8 cellular contexts compared by ENCODE assay signal in genomic region chr19:42081584-42082258, GRCh38. TPM values are rescaled to one million over a fixed set of nuclear protein-coding genes. Genes with fewer than 3 reads are reported as not detected.
DNase-seq lines count a peak whose midpoint lies in the region; ATAC-seq and TF ChIP-seq lines count a peak whose summit lies in the region.

No MANE protein-coding gene starts in this region.

- H3K9me3 ChIP-seq in RWPE2 (ENCODE audit: severe bottlenecking): no peaks in the 10 kb centered on the region

- peaks cover 2% of the 10 kb centered on the region for H3K4me1 ChIP-seq in RWPE2 (ENCODE audit: insufficient read depth, poor library complexity, severe bottlenecking)

- no peak overlapping the region for H3K27ac ChIP-seq in RWPE2 (ENCODE audit: poor library complexity, severe bottlenecking)

- TF ChIP-seq CTCF in BJ (IDR thresholded peaks at IDR 0.05; ENCODE audit: insufficient read depth, low read depth, low read length): peak; percentile 76
- peak; percentile 62 for TF ChIP-seq CTCF in GM13977 (IDR thresholded peaks at IDR 0.05; ENCODE audit: extremely low read depth, insufficient read depth, missing control alignments)
- TF ChIP-seq CTCF in RWPE2 (IDR thresholded peaks at IDR 0.05; ENCODE audit: poor library complexity, severe bottlenecking): peak; percentile 54
- peak; percentile 71 for TF ChIP-seq CTCF in epithelial cell of esophagus (IDR thresholded peaks at IDR 0.05; ENCODE audit: insufficient read depth, low read depth, low read length, missing control alignments)

- DNase-seq in BJ (ENCODE audit: low read depth) (no peak), GM13977 (ENCODE audit: low spot score) (no peak), RWPE2 (ENCODE audit: low spot score) (no peak), epithelial cell of esophagus (ENCODE audit: low read depth) (peak; percentile 56), pulmonary artery endothelial cell (ENCODE audit: low read depth, low spot score) (peak; percentile 36), LoVo (ENCODE audit: low spot score) (no peak), NCI-H2081 treated with DMSO at 0.1 percent for 48 hours (lab: John Stamatoyannopoulos, UW) (no peak)

- ATAC-seq in RWPE2 (ENCODE audit: low read depth): peak; percentile 72
- ATAC-seq in HG03460 (IDR thresholded peaks at IDR 0.05; ENCODE audit: unreplicated experiment): no peak

- no peaks in the 10 kb centered on the region for H3K27me3 ChIP-seq in BJ (ENCODE audit: control insufficient read depth, insufficient read depth, low read length)
- no peaks in the 10 kb centered on the region for H3K27me3 ChIP-seq in RWPE2 (ENCODE audit: insufficient read depth, poor library complexity, severe bottlenecking)

- in situ Hi-C loops in GM13977 (cut with MboI; ENCODE audit: low pct_unique_long_range_greater_than_20kb, low sequenced_read_pairs, unreplicated experiment): no loop called here

- H3K36me3 ChIP-seq in BJ (ENCODE audit: control insufficient read depth, insufficient read depth, low read length): peaks cover 25% of the 10 kb centered on the region
- peaks cover 39% of the 10 kb centered on the region for H3K36me3 ChIP-seq in RWPE2 (ENCODE audit: low read depth)

- CTCF ChIA-PET in BJ (lab: Yijun Ruan, JAX): interaction anchor here (0.6 to 1.9 kb wide), 13 partner anchors 10 to 292 kb away, joined by 3 to 10 read pairs (median 4); partner anchors contain the start of gene POU2F2

- POLR2A ChIA-PET in BJ (lab: Charles Lee): no interaction called here

- H3K4me3 ChIP-seq in BJ (ENCODE audit: low read depth, low read length) (no peak overlapping the region), RWPE2 (ENCODE audit: severe bottlenecking) (no peak overlapping the region), epithelial cell of esophagus (ENCODE audit: low read length) (no peak overlapping the region)

RNA-seq across cellular contexts. Expression of gene ZNF574, which starts 5.8 kb away (rescaled TPM):
- polyA plus RNA-seq in BJ (2011; rRNA removed): 5.6 and 10.4 TPM in 2 replicates
- 22.8 and 31.8 TPM in 2 replicates for polyA minus RNA-seq in BJ (2011; rRNA and poly(A)+ RNA removed)
- 11.9 and 15.1 TPM in 2 replicates for total RNA-seq in pulmonary artery endothelial cell

RNA-seq across cellular contexts. Expression of gene GRIK5, which starts 11.7 kb away (rescaled TPM):
- 0.06 and 0.10 TPM in 2 replicates for polyA plus RNA-seq in BJ (2011; rRNA removed)
- polyA minus RNA-seq in BJ (2011; rRNA and poly(A)+ RNA removed): 0.09 and 0.15 TPM in 2 replicates
- 2.2 and 5.7 TPM in 2 replicates for total RNA-seq in pulmonary artery endothelial cell

RNA-seq across cellular contexts. Expression of gene POU2F2, which starts 50.5 kb away (rescaled TPM):
- 1.8 and 2.2 TPM in 2 replicates for polyA plus RNA-seq in BJ (2011; rRNA removed)
- 1.1 and 1.5 TPM in 2 replicates for polyA minus RNA-seq in BJ (2011; rRNA and poly(A)+ RNA removed)
- 0.26 and 0.49 TPM in 2 replicates for total RNA-seq in pulmonary artery endothelial cell

Comparison
In these comparisons a context has a peak if more than half of its experiments do, and no peak if none do; other contexts are left out.
1. DNase-seq: peak in epithelial cell of esophagus (single experiment) and pulmonary artery endothelial cell (single experiment); none in BJ (single experiment), GM13977 (single experiment), RWPE2 (single experiment), LoVo (single experiment) and NCI-H2081 treated with DMSO at 0.1 percent for 48 hours (single experiment).
2. Peak in every context shown above with its lines, with median percentiles within 50 percentile points of each other: CTCF ChIP-seq.